32 cellular contexts compared by ENCODE assay signal in the genomic region with DNA sequence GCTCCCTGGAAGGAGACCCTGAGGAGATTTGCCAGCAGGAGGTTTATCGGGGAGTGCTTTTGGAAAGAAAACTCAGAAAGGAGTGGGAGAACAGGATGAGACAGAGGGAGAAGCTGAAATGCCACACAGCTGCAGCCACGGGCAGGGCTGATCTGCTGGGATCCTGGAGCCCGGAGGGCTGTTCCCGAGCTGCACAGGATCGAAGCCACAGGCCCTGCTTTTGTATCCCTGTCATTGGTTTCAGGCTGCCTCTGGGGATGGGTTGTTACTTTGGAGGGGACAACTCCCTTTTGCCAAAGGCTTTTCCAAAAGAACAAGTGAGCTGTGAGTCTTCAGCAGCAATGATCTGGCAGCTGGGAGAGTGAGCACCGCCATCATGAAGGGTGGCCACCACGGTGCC.
"Had no signal": no experiment of that assay in that cellular context is flagged by ENCODE, and none has a peak within 500 bp of the region (broad histone marks: within the 10 kb centered on the region; RNA-seq: fewer than 3 reads in every experiment).

No MANE protein-coding gene starts in this region.

- H3K27ac ChIP-seq: ascending aorta, cardiac muscle cell, colonic mucosa, epithelial cell of prostate, gastrocnemius medialis, hepatocyte, left lung, lower lobe of right lung, ovary, prostate gland, sigmoid colon, thyroid gland, upper lobe of left lung, vagina had no signal

- H3K4me1 ChIP-seq: colonic mucosa, gastrocnemius medialis, left lung, lower lobe of right lung, prostate gland, sigmoid colon, thyroid gland, upper lobe of left lung, vagina had no signal

- ATAC-seq: activated CD4-positive, CD25-positive, alpha-beta regulatory T cell treated with anti-CD3 and anti-CD28 coated beads, Interleukin-2, amount 50 U/mL, for 24 hours; gastrocnemius medialis; left lung; lower lobe of right lung; natural killer cell; stimulated activated effector memory CD8-positive, alpha-beta T cell treated with anti-CD3 and anti-CD28 coated beads, Interleukin-12 subunit alpha, Interleukin-12 subunit beta, amount 100 ng/mL, for 72 hours had no signal

- H3K4me3 ChIP-seq: ascending aorta, cardiac muscle cell, colonic mucosa, gastrocnemius medialis, hepatocyte, left lung, lower lobe of right lung, ovary, prostate gland, sigmoid colon, thyroid gland, upper lobe of left lung, vagina had no signal

- H3K27me3 ChIP-seq: ascending aorta, cardiac muscle cell, colonic mucosa, hepatocyte, left lung, ovary, sigmoid colon, thyroid gland, upper lobe of left lung, vagina had no signal

- H3K36me3 ChIP-seq: ascending aorta, cardiac muscle cell, colonic mucosa, gastrocnemius medialis, left lung, lower lobe of right lung, ovary, prostate gland, sigmoid colon, thyroid gland, upper lobe of left lung, vagina had no signal

- H3K9me3 ChIP-seq: ascending aorta, colonic mucosa, gastrocnemius medialis, left lung, lower lobe of right lung, ovary, prostate gland, sigmoid colon, thyroid gland, upper lobe of left lung, vagina had no signal

- DNase-seq: activated CD4-positive, alpha-beta T cell treated with anti-CD3 and anti-CD28 coated beads for 48 hours; activated CD4-positive, alpha-beta T cell treated with anti-CD3 and anti-CD28 coated beads, Interleukin-2, amount 50 U/mL, for 48 hours; activated CD8-positive, alpha-beta memory T cell treated with anti-CD3 and anti-CD28 coated beads, Interleukin-2, amount 50 U/mL, for 4 hours; activated gamma-delta T cell; activated naive CD4-positive, alpha-beta T cell treated with anti-CD3 and anti-CD28 coated beads, Interleukin-2, amount 10 ng/mL, durations not matched to agents 7 days and 5 days; activated naive CD8-positive, alpha-beta T cell treated with anti-CD3 and anti-CD28 coated beads, Interleukin-2, amount 10 ng/mL, durations not matched to agents 7 days and 5 days; activated T-cell treated with anti-CD3 and anti-CD28 coated beads, Interleukin-2, amount 50 U/mL, for 24 hours; cerebellar nuclear complex; colonic mucosa; effector CD8-positive, alpha-beta T cell; gastrocnemius medialis; kidney glomerular epithelial cell; left lung; lower lobe of right lung; mesendoderm; natural killer cell; ovary; retina; sigmoid colon; small intestine; stimulated activated CD4-positive, alpha-beta T cell treated with anti-CD3 and anti-CD28 coated beads, Interleukin-4, amount 100 ng/mL, for 24 hours; T-helper 1 cell; thyroid gland; upper lobe of left lung had no signal
